22 cellular contexts compared by ENCODE assay signal in the genomic region with DNA sequence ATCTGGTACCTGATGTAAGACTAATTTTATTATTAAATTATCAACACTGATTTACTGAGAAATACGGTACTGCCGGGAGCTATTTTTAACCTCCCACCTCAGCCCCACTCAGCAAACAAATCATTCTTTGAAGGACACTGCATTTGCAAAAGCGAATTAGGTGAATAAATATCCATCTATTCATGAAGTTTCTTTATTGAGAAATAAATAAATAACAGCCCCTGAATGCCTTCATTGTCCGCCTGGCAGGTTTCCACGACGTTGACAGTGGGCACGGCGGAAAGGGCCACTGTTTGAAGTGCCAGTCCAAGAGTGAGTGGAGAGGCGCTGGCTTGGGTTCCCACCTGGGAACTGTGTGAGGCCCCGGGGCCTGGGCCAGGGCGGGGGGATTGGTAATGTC. TPM values are rescaled to one million over a fixed set of nuclear protein-coding genes. Genes with fewer than 3 reads are reported as not detected.
DNase-seq lines count a peak whose midpoint lies in the region; ATAC-seq and TF ChIP-seq lines count a peak whose summit lies in the region.
"Had no signal": no experiment of that assay in that cellular context is flagged by ENCODE, and none has a peak within 500 bp of the region (broad histone marks: within the 10 kb centered on the region; RNA-seq: fewer than 3 reads in every experiment).

No MANE protein-coding gene starts in this region.

- intact Hi-C loops in lower lobe of right lung (cut with DNase I), result no loop called here

- in situ Hi-C loops in SK-MEL-5 (cut with HindIII; ENCODE audit: low pct_unique_long_range_greater_than_20kb, low sequenced_read_pairs), result no loop called here

- ATAC-seq in lower lobe of right lung, result peak; percentile 35 to 49
- ATAC-seq in GM19023 (IDR thresholded peaks at IDR 0.05; ENCODE audit: unreplicated experiment), result no peak
- ATAC-seq in GM21390 (IDR thresholded peaks at IDR 0.05; ENCODE audit: unreplicated experiment), result no peak
- ATAC-seq: gastrocnemius medialis, mucosa of descending colon had no signal

- H3K27ac ChIP-seq in lower lobe of right lung, result no peak overlapping the region
- H3K27ac ChIP-seq: gastrocnemius medialis had no signal

- TF ChIP-seq CTCF in lower lobe of right lung (IDR thresholded peaks at IDR 0.05), result no peak

- DNase-seq in C1 segment of cervical spinal cord (lab: John Stamatoyannopoulos, UW) (peak in 12 of 14 donors; percentile 5 to 72 (median 34)), NCI-H1105 (lab: John Stamatoyannopoulos, UW) (peak; percentile 57), SK-MEL-5 (ENCODE audit: low read depth, low spot score) (peak; percentile 51), lower lobe of right lung (no peak), SHP77 (lab: John Stamatoyannopoulos, UW) (no peak)
- no peak for DNase-seq in activated CD4-positive, alpha-beta T cell treated with anti-CD3 and anti-CD28 coated beads, Interleukin-2, amount 50 U/mL, for 4 hours
- DNase-seq: activated CD4-positive, alpha-beta T cell treated with anti-CD3 and anti-CD28 coated beads for 48 hours; activated effector memory CD4-positive, alpha-beta T cell treated with Interleukin-2 at 50 U/mL for 16 hours; CD4-positive, CD25-positive, alpha-beta regulatory T cell; DND-41; erythroblast; gastrocnemius medialis; mucosa of descending colon; MV-4-11; NCI-H446; stimulated activated CD4-positive, alpha-beta T cell treated with anti-CD3 and anti-CD28 coated beads, Interleukin-15, amount 100 ng/mL, for 24 hours had no signal

- H3K36me3 ChIP-seq in lower lobe of right lung, result no peaks in the 10 kb centered on the region
- H3K36me3 ChIP-seq: gastrocnemius medialis had no signal

- H3K27me3 ChIP-seq in lower lobe of right lung (ENCODE audit: low read depth), result no peaks in the 10 kb centered on the region
- H3K27me3 ChIP-seq: gastrocnemius medialis had no signal

- H3K4me1 ChIP-seq in lower lobe of right lung, result no peaks in the 10 kb centered on the region
- H3K4me1 ChIP-seq: gastrocnemius medialis had no signal

- no peaks in the 10 kb centered on the region for H3K9me3 ChIP-seq in lower lobe of right lung
- H3K9me3 ChIP-seq: gastrocnemius medialis, mucosa of descending colon had no signal

- no peak overlapping the region for H3K4me3 ChIP-seq in lower lobe of right lung
- H3K4me3 ChIP-seq: gastrocnemius medialis, mucosa of descending colon had no signal

RNA-seq across cellular contexts. Expression of a gene that starts 15.7 kb away (rescaled TPM):
- total RNA-seq in SK-MEL-5 (2014; rRNA removed; shearing (Covaris generic)), result not detected in 2 replicates
- not detected in 2 replicates for polyA plus RNA-seq in SK-MEL-5 (2015; cell fraction: cytosol; rRNA removed)
- polyA plus RNA-seq in SK-MEL-5 (2015; cell fraction: nucleus; rRNA removed), result not detected in 2 replicates
- total RNA-seq in lower lobe of right lung, result not detected
- total RNA-seq: cardiac septum; CD4-positive, CD25-positive, alpha-beta regulatory T cell; gastrocnemius medialis; mucosa of descending colon; neural crest cell; renal cortical epithelial cell had no signal
- polyA plus RNA-seq: AG04450; CD4-positive, CD25-positive, alpha-beta regulatory T cell had no signal

Comparison
In these comparisons a context has a peak if more than half of its experiments do, and no peak if none do; other contexts are left out.
1. DNase-seq: peak in C1 segment of cervical spinal cord (12 of 14), NCI-H1105 (single experiment) and SK-MEL-5 (single experiment); none in lower lobe of right lung (single experiment), activated CD4-positive, alpha-beta T cell treated with anti-CD3 and anti-CD28 coated beads, Interleukin-2, amount 50 U/mL, for 4 hours (0 of 2) and SHP77 (0 of 2).
2. ATAC-seq: peak in lower lobe of right lung (2 of 2); none in GM19023 (single experiment) and GM21390 (single experiment).